ENCODE assay signal across 9 cellular contexts in the genomic region with DNA sequence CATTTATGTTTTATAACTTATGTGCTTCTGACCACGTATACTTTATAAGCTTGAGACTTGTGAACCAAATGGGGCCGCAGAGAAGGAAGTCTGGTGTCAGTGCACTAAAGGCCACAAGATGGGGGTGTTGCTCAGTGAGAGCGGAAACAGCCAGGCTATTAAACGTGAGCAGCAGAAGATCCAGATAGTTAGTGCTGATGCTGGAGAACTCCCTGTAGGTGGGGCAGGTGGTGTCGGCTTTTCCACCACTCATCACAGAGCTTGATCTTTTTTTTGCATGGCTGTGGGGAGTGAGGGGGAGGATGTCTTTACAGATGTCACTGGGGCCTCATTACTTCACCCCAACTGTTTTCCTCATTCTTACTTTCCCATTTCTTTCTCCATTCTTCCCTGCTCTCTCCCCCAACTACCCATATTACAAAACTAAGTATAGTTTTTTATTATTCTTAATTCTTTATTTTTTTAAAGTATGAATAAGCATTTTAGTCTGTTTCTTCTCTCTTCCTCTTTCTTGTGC. TPM values are rescaled to one million over a fixed set of nuclear protein-coding genes. Genes with fewer than 3 reads are reported as not detected.
DNase-seq lines count a peak whose midpoint lies in the region; ATAC-seq and TF ChIP-seq lines count a peak whose summit lies in the region.
"Had no signal": no experiment of that assay in that cellular context is flagged by ENCODE, and none has a peak within 500 bp of the region (broad histone marks: within the 10 kb centered on the region; RNA-seq: fewer than 3 reads in every experiment).

No MANE protein-coding gene starts in this region.

- peak; percentile 74 for TF ChIP-seq CTCF in GM13977 (IDR thresholded peaks at IDR 0.05; ENCODE audit: extremely low read depth, insufficient read depth, missing control alignments)
- TF ChIP-seq CTCF in natural killer cell (IDR thresholded peaks at IDR 0.05): peak; percentile 65
- TF ChIP-seq CTCF in upper lobe of left lung (IDR thresholded peaks at IDR 0.05): peak in 5 of 6 experiments; percentile 12 to 55 (median 38)

- no peak overlapping the region for H3K4me3 Mint-ChIP-seq in natural killer cell

- no peak for TF ChIP-seq EP300 in upper lobe of left lung (IDR thresholded peaks at IDR 0.05)

- in situ Hi-C loops in GM13977 (cut with MboI; ENCODE audit: low pct_unique_long_range_greater_than_20kb, low sequenced_read_pairs, unreplicated experiment): loop anchor here (10.0 kb wide), 1 partner anchor 521 kb away; no protein-coding TSS in a partner anchor

- H3K4me3 ChIP-seq in upper lobe of left lung: no peak overlapping the region

- H3K27me3 Mint-ChIP-seq in natural killer cell (ENCODE audit: low read depth in 2 of 2): no peaks in the 10 kb centered on the region

- no peak overlapping the region for H3K27ac ChIP-seq in epithelial cell of prostate
- H3K27ac ChIP-seq in upper lobe of left lung: no peak overlapping the region

- TF ChIP-seq POLR2A in upper lobe of left lung (IDR thresholded peaks at IDR 0.05): no peak

- H3K27ac Mint-ChIP-seq in natural killer cell: no peak overlapping the region

- H3K4me1 Mint-ChIP-seq in natural killer cell: peaks cover 10 to 18% of the 10 kb centered on the region in 2 donors

- peaks cover 0 to 4% (median 0%) of the 10 kb centered on the region in 4 donors for H3K4me1 ChIP-seq in upper lobe of left lung

- intact Hi-C loops in natural killer cell (cut with micrococcal nuclease): loop anchor here (1.0 kb wide), 1 partner anchor 516 kb away; no protein-coding TSS in a partner anchor

- H3K9me3 ChIP-seq in upper lobe of left lung: no peaks in the 10 kb centered on the region

- no peaks in the 10 kb centered on the region for H3K36me3 Mint-ChIP-seq in natural killer cell

- ATAC-seq in HG03175 (IDR thresholded peaks at IDR 0.05; ENCODE audit: unreplicated experiment): peak; percentile 78
- ATAC-seq in natural killer cell: peak; percentile 54 to 84 (median 75)
- peak in 1 of 2 donors; percentile 53 for ATAC-seq in upper lobe of left lung (ENCODE audit: low FRiP score in 2 of 2)

- H3K27me3 ChIP-seq in upper lobe of left lung: no peaks in the 10 kb centered on the region

- DNase-seq in AG08396 (ENCODE audit: low spot score): peak; percentile 68
- peak; percentile 68 for DNase-seq in GM13977 (ENCODE audit: low spot score)
- DNase-seq in NCI-H460 (ENCODE audit: extremely low read depth, low read depth): peak; percentile 68
- peak; percentile 28 to 39 for DNase-seq in activated CD4-positive, alpha-beta T cell treated with anti-CD3 and anti-CD28 coated beads, Interleukin-2, amount 50 U/mL, for 4 hours
- DNase-seq in epithelial cell of prostate (ENCODE audit: low read depth, low spot score): peak; percentile 12
- no peak for DNase-seq in natural killer cell
- no peak for DNase-seq in upper lobe of left lung
- DNase-seq: right cardiac atrium had no signal

- H3K9me3 Mint-ChIP-seq in natural killer cell: no peaks in the 10 kb centered on the region

- peaks cover 12 to 30% (median 13%) of the 10 kb centered on the region in 4 donors for H3K36me3 ChIP-seq in upper lobe of left lung

- 30 to 31% methylated on average over 5 of the region's 5 CpGs for WGBS in upper lobe of left lung, 2 donors

RNA-seq across cellular contexts. Expression of a gene that starts 34.7 kb away (rescaled TPM):
- 11.0 and 11.3 TPM in 2 replicates for total RNA-seq in NCI-H460 (2014; rRNA removed; shearing (Covaris generic))
- 10.8 and 18.9 TPM in 2 replicates for polyA plus RNA-seq in NCI-H460 (2014; cell fraction: nucleus; rRNA removed)
- total RNA-seq in natural killer cell: 10 to 100 TPM; 20.8 to 27.3 (median 22.4) TPM
- 10 to 100 TPM; 10.4 to 48.2 (median 30.2) TPM for total RNA-seq in upper lobe of left lung

RNA-seq across cellular contexts. Expression of a gene that starts 34.9 kb away (rescaled TPM):
- 4.0 and 5.6 TPM in 2 replicates for total RNA-seq in NCI-H460 (2014; rRNA removed; shearing (Covaris generic))
- 5.7 and 11.8 TPM in 2 replicates for polyA plus RNA-seq in NCI-H460 (2014; cell fraction: nucleus; rRNA removed)
- total RNA-seq in natural killer cell: 10 to 100 TPM; 40.3 to 65.0 (median 51.8) TPM
- total RNA-seq in upper lobe of left lung: 10 to 100 TPM in 4 of 6 donors, 1 to 10 TPM in 2; 4.9 to 19.4 (median 15.0) TPM

Comparison
In these comparisons a context has a peak if more than half of its experiments do, and no peak if none do; other contexts are left out.
1. DNase-seq: peak in AG08396 (single experiment), GM13977 (single experiment), NCI-H460 (single experiment), activated CD4-positive, alpha-beta T cell treated with anti-CD3 and anti-CD28 coated beads, Interleukin-2, amount 50 U/mL, for 4 hours (2 of 2) and epithelial cell of prostate (single experiment); none in natural killer cell (single experiment) and upper lobe of left lung (0 of 2).
2. Peak in every context shown above with its lines, with median percentiles within 50 percentile points of each other: CTCF ChIP-seq.